In genomic region chr2:120238728-120239487, GRCh38 we compare ENCODE assay signal across 9 cellular contexts. TPM values are rescaled to one million over a fixed set of nuclear protein-coding genes. Genes with fewer than 3 reads are reported as not detected.
DNase-seq lines count a peak whose midpoint lies in the region; ATAC-seq and TF ChIP-seq lines count a peak whose summit lies in the region.
"Had no signal": no experiment of that assay in that cellular context is flagged by ENCODE, and none has a peak within 500 bp of the region (broad histone marks: within the 10 kb centered on the region; RNA-seq: fewer than 3 reads in every experiment).

No MANE protein-coding gene starts in this region.

- H3K9me3 Mint-ChIP-seq in progenitor cell of endocrine pancreas (ENCODE audit: low read depth) (no peaks in the 10 kb centered on the region), T-cell (no peaks in the 10 kb centered on the region)

- TF ChIP-seq CTCF in progenitor cell of endocrine pancreas (IDR thresholded peaks at IDR 0.05; ENCODE audit: unreplicated experiment): no peak

- no peaks in the 10 kb centered on the region for H3K36me3 Mint-ChIP-seq in progenitor cell of endocrine pancreas (ENCODE audit: insufficient read depth)
- no peaks in the 10 kb centered on the region for H3K36me3 Mint-ChIP-seq in T-cell

- ATAC-seq in T-cell (replicated peaks in 1 of 4) (no peak), HG03139 (IDR thresholded peaks at IDR 0.05; ENCODE audit: unreplicated experiment) (no peak), GM21619 (IDR thresholded peaks at IDR 0.05; ENCODE audit: unreplicated experiment) (no peak)

- H3K27ac Mint-ChIP-seq in progenitor cell of endocrine pancreas: peak overlapping the region; percentile 37
- no peak overlapping the region for H3K27ac Mint-ChIP-seq in T-cell

- H3K4me1 Mint-ChIP-seq in progenitor cell of endocrine pancreas (ENCODE audit: low read depth) (peaks cover 7% of the 10 kb centered on the region), T-cell (peaks cover 0 to 4% (median 2%) of the 10 kb centered on the region in 3 donors)

- CTCF ChIA-PET in T-cell (lab: Charles Lee): no interaction called here

- POLR2A ChIA-PET in T-cell (lab: Charles Lee): no interaction called here

- DNase-seq in ELR (ENCODE audit: low read depth) (peak; percentile 98), SW480 (ENCODE audit: low spot score) (peak; percentile 56), fibroblast of the conjunctiva (ENCODE audit: low read depth) (peak; percentile 55), progenitor cell of endocrine pancreas (ENCODE audit: low spot score, unreplicated experiment) (no peak), T-cell (no peak), pons (ENCODE audit: low spot score) (no peak)
- DNase-seq: DMS53 had no signal

- no peak overlapping the region for H3K4me3 Mint-ChIP-seq in progenitor cell of endocrine pancreas (ENCODE audit: low read depth)
- H3K4me3 Mint-ChIP-seq in T-cell: no peak overlapping the region

- H3K27me3 Mint-ChIP-seq in progenitor cell of endocrine pancreas (peaks cover 15% of the 10 kb centered on the region), T-cell (no peaks in the 10 kb centered on the region)

RNA-seq across cellular contexts. Expression of gene RALB, which starts 13.7 kb away (rescaled TPM):
- total RNA-seq in progenitor cell of endocrine pancreas: 26.6 and 30.5 TPM in 2 replicates
- total RNA-seq in T-cell: 10 to 100 TPM; 10.3 to 20.1 (median 12.9) TPM

RNA-seq across cellular contexts. Expression of gene TMEM185B, which starts 15.7 kb away (rescaled TPM):
- total RNA-seq in progenitor cell of endocrine pancreas (19.9 and 20.3 TPM in 2 replicates), T-cell (10 to 100 TPM; 14.8 to 25.2 (median 21.9) TPM)

Comparison
In these comparisons a context has a peak if more than half of its experiments do, and no peak if none do; other contexts are left out.
1. DNase-seq: peak in ELR (single experiment), SW480 (single experiment) and fibroblast of the conjunctiva (single experiment); none in progenitor cell of endocrine pancreas (single experiment), T-cell (0 of 34) and pons (single experiment).